ENCODE assay signal across 9 cellular contexts in genomic region chr16:31453255-31454204, GRCh38. TPM values are rescaled to one million over a fixed set of nuclear protein-coding genes. Genes with fewer than 3 reads are reported as not detected.
A peak's percentile ranks its signal among the peaks of the same experiment; 100 is the strongest.
DNase-seq lines count a peak whose midpoint lies in the region; ATAC-seq and TF ChIP-seq lines count a peak whose summit lies in the region.
"Had no signal": no experiment of that assay in that cellular context is flagged by ENCODE, and none has a peak within 500 bp of the region (broad histone marks: within the 10 kb centered on the region; RNA-seq: fewer than 3 reads in every experiment).

No MANE protein-coding gene starts in this region.

- peak overlapping the region; percentile 64 for H3K27ac Mint-ChIP-seq in Calu3 (ENCODE audit: unreplicated experiment)

- no peaks in the 10 kb centered on the region for H3K27me3 Mint-ChIP-seq in Calu3 (ENCODE audit: unreplicated experiment)

- H3K27me3 ChIP-seq in Panc1 (ENCODE audit: control insufficient read depth, insufficient read depth, low read length) (no peaks in the 10 kb centered on the region), fibroblast of lung (ENCODE audit: control insufficient read depth, insufficient read depth, low read length) (no peaks in the 10 kb centered on the region), osteoblast (ENCODE audit: insufficient read depth, low read length) (no peaks in the 10 kb centered on the region)

- H3K79me2 ChIP-seq in fibroblast of lung (ENCODE audit: control insufficient read depth, insufficient read depth, low read length) (peaks cover 37% of the 10 kb centered on the region), osteoblast (ENCODE audit: insufficient read depth, low read length) (peaks cover 34% of the 10 kb centered on the region)

- no peaks in the 10 kb centered on the region for H3K9me3 Mint-ChIP-seq in Calu3 (ENCODE audit: low read depth, unreplicated experiment)

- H3K4me2 ChIP-seq in fibroblast of lung (ENCODE audit: extremely low read depth, insufficient read depth, low read length) (peak overlapping the region; percentile 17), osteoblast (ENCODE audit: insufficient read depth, low read length) (peak overlapping the region; percentile 71)

- peaks cover 21% of the 10 kb centered on the region for H3K4me1 Mint-ChIP-seq in Calu3 (ENCODE audit: low read depth, unreplicated experiment)

- H3K36me3 Mint-ChIP-seq in Calu3 (ENCODE audit: insufficient read depth, unreplicated experiment) = peaks cover 46% of the 10 kb centered on the region

- H3K4me1 ChIP-seq in Panc1 (ENCODE audit: control insufficient read depth, insufficient read depth, low read length) (peaks cover 51% of the 10 kb centered on the region), fibroblast of lung (ENCODE audit: control insufficient read depth, extremely low read depth, insufficient read depth, low read length) (peaks cover 23% of the 10 kb centered on the region), osteoblast (ENCODE audit: insufficient read depth, low read length) (peaks cover 59% of the 10 kb centered on the region)

- in situ Hi-C loops in Panc1 (cut with HindIII; ENCODE audit: low pct_unique_long_range_greater_than_20kb, low sequenced_read_pairs) = no loop called here

- DNase-seq in Calu3 (no peak), Panc1 (ENCODE audit: low read depth, low spot score) (no peak), fibroblast of lung (ENCODE audit: low read depth in 2 of 2) (peak; percentile 49 to 63), osteoblast (ENCODE audit: insufficient read length, low spot score, missing footprints) (peak; percentile 39), NCI-H345 treated with DMSO at 0.1 percent for 48 hours (lab: John Stamatoyannopoulos, UW; ENCODE audit: unreplicated experiment) (no peak)
- no peak for DNase-seq in stimulated activated CD4-positive, alpha-beta T cell treated with anti-CD3 and anti-CD28 coated beads, Interleukin-2, amount 100 ng/mL, for 24 hours
- DNase-seq: T-helper 9 cell had no signal

- CTCF ChIA-PET in Calu3 (lab: Charles Lee) = interaction anchor here (0.6 kb wide), 2 partner anchors 34 to 468 kb away, joined by 3 to 6 read pairs; partner anchors contain the start of gene HSD3B7
- CTCF ChIA-PET in Panc1 (lab: Charles Lee) = interaction anchor here (0.6 to 0.7 kb wide), 3 partner anchors 10 to 396 kb away, joined by 3 to 7 read pairs (median 5); no protein-coding TSS in a partner anchor

- H4K20me1 ChIP-seq in fibroblast of lung (ENCODE audit: control insufficient read depth, extremely low read depth, insufficient read depth, low read length) (no peaks in the 10 kb centered on the region), osteoblast (ENCODE audit: insufficient read depth, low read length) (peaks cover 30% of the 10 kb centered on the region)

- ATAC-seq in Panc1 (peak; percentile 36), HG02763 (IDR thresholded peaks at IDR 0.05; ENCODE audit: unreplicated experiment) (no peak), HG02610 (IDR thresholded peaks at IDR 0.05; ENCODE audit: unreplicated experiment) (no peak)

- H2AFZ ChIP-seq in fibroblast of lung (ENCODE audit: low read length) (no peak overlapping the region), osteoblast (ENCODE audit: low read length) (no peak overlapping the region)

- H3K9me3 ChIP-seq in Panc1 (ENCODE audit: control insufficient read depth, insufficient read depth, low read depth, low read length) (no peaks in the 10 kb centered on the region), fibroblast of lung (ENCODE audit: control insufficient read depth, insufficient read depth, low read depth, low read length) (no peaks in the 10 kb centered on the region), osteoblast (ENCODE audit: low read depth, low read length) (no peaks in the 10 kb centered on the region)

- no peaks in the 10 kb centered on the region for H3K36me3 ChIP-seq in Panc1 (ENCODE audit: control insufficient read depth, insufficient read depth, low read length)
- peaks cover 3% of the 10 kb centered on the region for H3K36me3 ChIP-seq in fibroblast of lung (ENCODE audit: control insufficient read depth, insufficient read depth, low read length)
- peaks cover 3% of the 10 kb centered on the region for H3K36me3 ChIP-seq in osteoblast (ENCODE audit: insufficient read depth, low read length)

- intact Hi-C loops in Calu3 (cut with micrococcal nuclease; ENCODE audit: unreplicated experiment) (loop anchor here (5.0 to 10.0 kb wide), 3 partner anchors 34 to 414 kb away; no protein-coding TSS in a partner anchor), Panc1 (cut with micrococcal nuclease; ENCODE audit: unreplicated experiment) (no loop called here)

- POLR2A ChIA-PET in Panc1 (lab: Charles Lee) = interaction anchor here (0.6 kb wide), 2 partner anchors 70 to 404 kb away, joined by 3 read pairs; no protein-coding TSS in a partner anchor

- H3K4me3 ChIP-seq in Panc1 (ENCODE audit: low read depth in 2 of 2, low read length in 2 of 2) (peak overlapping the region in 1 of 2 experiments; percentile 6; a peak in 1 of 4 replicates), fibroblast of lung (replicated peaks in 1 of 4; ENCODE audit: control extremely low read depth in 1 of 4, insufficient read depth in 1 of 4, low read depth in 3 of 4, low read length in 4 of 4) (no peak overlapping the region), osteoblast (ENCODE audit: insufficient read depth, low read length) (peak overlapping the region; percentile 18)

- H3K27ac ChIP-seq in Panc1 (ENCODE audit: low read length) (peak overlapping the region; percentile 63), fibroblast of lung (ENCODE audit: insufficient read depth, low read length) (peak overlapping the region; percentile 50), osteoblast (ENCODE audit: low read depth, low read length) (peak overlapping the region; percentile 82)

- peak overlapping the region; percentile 19 for H3K4me3 Mint-ChIP-seq in Calu3 (ENCODE audit: low read depth, unreplicated experiment)

- TF ChIP-seq CTCF in Calu3 (IDR thresholded peaks at IDR 0.05; ENCODE audit: unreplicated experiment) = no peak
- TF ChIP-seq CTCF in Panc1 (IDR thresholded peaks at IDR 0.05) = no peak
- TF ChIP-seq CTCF in fibroblast of lung (conservative IDR thresholded peaks at IDR 0.05 in 1 of 2, IDR thresholded peaks at IDR 0.05 in 1 of 2; ENCODE audit: low read depth in 1 of 2, low read length in 2 of 2) = no peak
- no peak for TF ChIP-seq CTCF in osteoblast (IDR thresholded peaks at IDR 0.05; ENCODE audit: extremely low read depth, low read depth, low read length)

- H3K9ac ChIP-seq in fibroblast of lung (ENCODE audit: insufficient read depth, low read length) = no peak overlapping the region

- BruUV-seq in Calu3 (replicated peaks; lab: Mats Ljungman, UMichigan) = no TSS peak
- BruUV-seq in Panc1 (replicated peaks; lab: Mats Ljungman, UMichigan) = no TSS peak

RNA-seq across cellular contexts. Expression of gene ARMC5, which starts 5.8 kb away (rescaled TPM):
- total RNA-seq in Calu3 (2022) = 13.2 and 13.6 TPM in 2 replicates
- total RNA-seq in Panc1 (2021; ENCODE audit: unreplicated experiment) = 19.8 TPM
- polyA plus RNA-seq in Panc1 (2012; ENCODE audit: insufficient read length) = 23.1 TPM
- total RNA-seq in fibroblast of lung = 5.4 and 5.6 TPM in 2 replicates
- 1.7 and 3.4 TPM in 2 replicates for polyA plus RNA-seq in fibroblast of lung
- 3.4 and 6.8 TPM in 2 replicates for polyA plus RNA-seq in fibroblast of lung (2012)
- polyA minus RNA-seq in fibroblast of lung (ENCODE audit: low replicate concordance) = 13.4 and 13.7 TPM in 2 replicates
- total RNA-seq in osteoblast = 10.6 and 12.7 TPM in 2 replicates

RNA-seq across cellular contexts. Expression of gene ZNF843, which starts 10.9 kb away (rescaled TPM):
- total RNA-seq in Calu3 (2022) = 0.17 TPM in 1 of 2 replicates, not detected in the other
- total RNA-seq in Panc1 (2021; ENCODE audit: unreplicated experiment) = 0.41 TPM
- polyA plus RNA-seq in Panc1 (2012; ENCODE audit: insufficient read length) = 0.33 TPM
- 0.26 and 0.33 TPM in 2 replicates for total RNA-seq in fibroblast of lung
- polyA plus RNA-seq in fibroblast of lung = 0.15 and 0.28 TPM in 2 replicates
- 0.20 and 0.40 TPM in 2 replicates for polyA plus RNA-seq in fibroblast of lung (2012)
- polyA minus RNA-seq in fibroblast of lung (ENCODE audit: low replicate concordance) = 0.74 and 1.5 TPM in 2 replicates
- total RNA-seq in osteoblast = 1.1 and 1.2 TPM in 2 replicates

RNA-seq across cellular contexts. Expression of gene TGFB1I1, which starts 18.4 kb away (rescaled TPM):
- total RNA-seq in Calu3 (2022) = 14.5 and 18.7 TPM in 2 replicates
- total RNA-seq in Panc1 (2021; ENCODE audit: unreplicated experiment) = 32.5 TPM
- polyA plus RNA-seq in Panc1 (2012; ENCODE audit: insufficient read length) = 55.7 TPM
- 28.5 and 46.9 TPM in 2 replicates for total RNA-seq in fibroblast of lung
- 68.4 and 94.3 TPM in 2 replicates for polyA plus RNA-seq in fibroblast of lung
- 171 and 229 TPM in 2 replicates for polyA plus RNA-seq in fibroblast of lung (2012)
- polyA minus RNA-seq in fibroblast of lung (ENCODE audit: low replicate concordance) = 194 and 200 TPM in 2 replicates
- total RNA-seq in osteoblast = 60.1 and 70.4 TPM in 2 replicates

RNA-seq across cellular contexts. Expression of gene COX6A2, which starts 25.4 kb away (rescaled TPM):
- total RNA-seq in Calu3 (2022) (not detected in 2 replicates), Panc1 (2021; ENCODE audit: unreplicated experiment) (not detected), fibroblast of lung (not detected in 2 replicates), osteoblast (not detected in 2 replicates)
- polyA plus RNA-seq in Panc1 (2012; ENCODE audit: insufficient read length) = not detected
- not detected in 2 replicates for polyA plus RNA-seq in fibroblast of lung
- polyA plus RNA-seq in fibroblast of lung (2012) = not detected in 2 replicates
- not detected in 2 replicates for polyA minus RNA-seq in fibroblast of lung (ENCODE audit: low replicate concordance)

RNA-seq across cellular contexts. Expression of gene SLC5A2, which starts 29.4 kb away (rescaled TPM):
- total RNA-seq in Calu3 (2022) (0.54 and 1.6 TPM in 2 replicates), Panc1 (2021; ENCODE audit: unreplicated experiment) (0.15 TPM), fibroblast of lung (under 0.01 TPM in 1 of 2 replicates, not detected in the other), osteoblast (not detected in 2 replicates)
- polyA plus RNA-seq in Panc1 (2012; ENCODE audit: insufficient read length) = 7.5 TPM
- not detected in 2 replicates for polyA plus RNA-seq in fibroblast of lung
- 0.41 and 0.77 TPM in 2 replicates for polyA plus RNA-seq in fibroblast of lung (2012)
- polyA minus RNA-seq in fibroblast of lung (ENCODE audit: low replicate concordance) = not detected in 2 replicates

Comparison
In these comparisons a context has a peak if more than half of its experiments do, and no peak if none do; other contexts are left out.
1. DNase-seq: peak in fibroblast of lung (2 of 2) and osteoblast (single experiment); none in Calu3 (single experiment), Panc1 (single experiment), stimulated activated CD4-positive, alpha-beta T cell treated with anti-CD3 and anti-CD28 coated beads, Interleukin-2, amount 100 ng/mL, for 24 hours (0 of 2) and NCI-H345 treated with DMSO at 0.1 percent for 48 hours (single experiment).
2. Peak in every context shown above with its lines, with median percentiles within 50 percentile points of each other: H3K27ac ChIP-seq.